Comparison of ENCODE assay signal across 9 cellular contexts in genomic region chr10:102615361-102615760, GRCh38. TPM values are rescaled to one million over a fixed set of nuclear protein-coding genes. Genes with fewer than 3 reads are reported as not detected.
A peak's percentile ranks its signal among the peaks of the same experiment; 100 is the strongest.
DNase-seq lines count a peak whose midpoint lies in the region; ATAC-seq, FAIRE-seq and TF ChIP-seq lines count a peak whose summit lies in the region.
"Had no signal": no experiment of that assay in that cellular context is flagged by ENCODE, and none has a peak within 500 bp of the region (broad histone marks: within the 10 kb centered on the region; RNA-seq: fewer than 3 reads in every experiment).

No MANE protein-coding gene starts in this region.

- FAIRE-seq in bronchial epithelial cell (lab: Jason Lieb, UNC), result no peak
- FAIRE-seq: islet of Langerhans had no signal

- peak overlapping the region; percentile 85 to 99 (median 96) for H3K27ac Mint-ChIP-seq in nephron

- ATAC-seq in HG03521 (IDR thresholded peaks at IDR 0.05; ENCODE audit: unreplicated experiment) (no peak), HG02642 (IDR thresholded peaks at IDR 0.05; ENCODE audit: poor library complexity, unreplicated experiment) (no peak)

- in situ Hi-C loops in KBM-7 (cut with MboI; ENCODE audit: low pct_unique_long_range_greater_than_20kb, low sequenced_read_pairs), result no loop called here

- no peaks in the 10 kb centered on the region for H3K27me3 ChIP-seq in bronchial epithelial cell (ENCODE audit: control insufficient read depth, insufficient read depth, low read length)

- TF ChIP-seq CTCF in bronchial epithelial cell (IDR thresholded peaks at IDR 0.05; ENCODE audit: insufficient read depth, low read length, severe bottlenecking) (peak; percentile 36), nephron (IDR thresholded peaks at IDR 0.05; ENCODE audit: unreplicated experiment in 3 of 3) (peak in 1 of 3 experiments; percentile 32)

- peaks cover 66% of the 10 kb centered on the region for H3K4me1 Mint-ChIP-seq in nephron

- peak; percentile 50 for DNase-seq in D341Med (ENCODE audit: low spot score)
- peak; percentile 59 for DNase-seq in KBM-7
- DNase-seq in bronchial epithelial cell (ENCODE audit: low read depth), result no peak
- no peak for DNase-seq in LoVo (ENCODE audit: low spot score)
- DNase-seq in activated CD4-positive, CD25-positive, alpha-beta regulatory T cell (lab: John Stamatoyannopoulos, UW), result no peak

- peaks cover 4% of the 10 kb centered on the region for H3K36me3 ChIP-seq in bronchial epithelial cell (ENCODE audit: control insufficient read depth, insufficient read depth, low read length)

- H3K36me3 Mint-ChIP-seq in nephron (ENCODE audit: low read depth), result peaks cover 42% of the 10 kb centered on the region

- H3K9me3 Mint-ChIP-seq in nephron, result no peaks in the 10 kb centered on the region

- H3K27me3 Mint-ChIP-seq in nephron (ENCODE audit: low read depth), result no peaks in the 10 kb centered on the region

- no peak overlapping the region for H3K4me3 Mint-ChIP-seq in nephron

- no peak overlapping the region for H3K4me3 ChIP-seq in bronchial epithelial cell (ENCODE audit: low read depth, low read length)

RNA-seq across cellular contexts. Expression of gene TRIM8, which starts 28.9 kb away (rescaled TPM):
- 31.1 and 41.2 TPM in 2 replicates for total RNA-seq in bronchial epithelial cell

Comparison
In these comparisons a context has a peak if more than half of its experiments do, and no peak if none do; other contexts are left out.
1. DNase-seq: peak in D341Med (single experiment) and KBM-7 (single experiment); none in bronchial epithelial cell (single experiment), LoVo (single experiment) and activated CD4-positive, CD25-positive, alpha-beta regulatory T cell (0 of 4).